In genomic region chr9:91900057-91900816, GRCh38 we compare ENCODE assay signal across 15 cellular contexts. TPM values are rescaled to one million over a fixed set of nuclear protein-coding genes. Genes with fewer than 3 reads are reported as not detected.
DNase-seq lines count a peak whose midpoint lies in the region; ATAC-seq and TF ChIP-seq lines count a peak whose summit lies in the region.
"Had no signal": no experiment of that assay in that cellular context is flagged by ENCODE, and none has a peak within 500 bp of the region (broad histone marks: within the 10 kb centered on the region; RNA-seq: fewer than 3 reads in every experiment).

No MANE protein-coding gene starts in this region.

- H3K4me3 Mint-ChIP-seq in type B pancreatic cell = peak overlapping the region; percentile 37
- H3K4me3 Mint-ChIP-seq: central memory CD8-positive, alpha-beta T cell had no signal

- H3K4me2 ChIP-seq in Karpas-422 (ENCODE audit: low read depth, low read length, poor library complexity, severe bottlenecking) = no peak overlapping the region

- DNase-seq in NCI-H1092 treated with DMSO at 0.1 percent for 48 hours (lab: John Stamatoyannopoulos, UW) (peak; percentile 59), left kidney (ENCODE audit: low read depth, low spot score) (peak; percentile 66), type B pancreatic cell (ENCODE audit: extremely low spot score, unreplicated experiment) (no peak), NCI-H2227 (lab: John Stamatoyannopoulos, UW; ENCODE audit: unreplicated experiment) (no peak), Karpas-422 (no peak)
- DNase-seq: activated CD4-positive, CD25-positive, alpha-beta regulatory T cell treated with anti-CD3 and anti-CD28 coated beads, Interleukin-2, amount 50 U/mL, for 72 hours; DND-41; Peyer's patch; stimulated activated CD8-positive, alpha-beta memory T cell treated with anti-CD3 and anti-CD28 coated beads, Interleukin-4, amount 100 ng/mL, for 48 hours had no signal

- peaks cover 41% of the 10 kb centered on the region for H3K4me1 ChIP-seq in Karpas-422 (ENCODE audit: low read length)

- H3K4me1 Mint-ChIP-seq in type B pancreatic cell (ENCODE audit: unreplicated experiment) = peaks cover 68% of the 10 kb centered on the region
- H3K4me1 Mint-ChIP-seq: central memory CD8-positive, alpha-beta T cell had no signal

- H3K9me3 ChIP-seq in Karpas-422 (ENCODE audit: low read length) = no peaks in the 10 kb centered on the region
- H3K9me3 ChIP-seq: Peyer's patch had no signal

- ATAC-seq in GM21360 (IDR thresholded peaks at IDR 0.05; ENCODE audit: unreplicated experiment) = no peak

- H3K79me2 ChIP-seq in Karpas-422 (ENCODE audit: low read length) = no peaks in the 10 kb centered on the region

- TF ChIP-seq CTCF in VCaP (conservative IDR thresholded peaks at IDR 0.05) (no peak), type B pancreatic cell (conservative IDR thresholded peaks at IDR 0.05) (no peak)

- peaks cover 11% of the 10 kb centered on the region for H3K27me3 Mint-ChIP-seq in type B pancreatic cell

- H3K9me2 ChIP-seq in Karpas-422 (replicated peaks; ENCODE audit: insufficient read depth, low read length) = no peaks in the 10 kb centered on the region

- H3K27me3 ChIP-seq in Karpas-422 (ENCODE audit: low read length) = no peaks in the 10 kb centered on the region
- H3K27me3 ChIP-seq: Peyer's patch had no signal

- H3K27ac ChIP-seq in VCaP (0 out of 2 replicates have a peak overlapping the region, but pooled peaks have one; percentile 7), Karpas-422 (ENCODE audit: low read length) (no peak overlapping the region)

- no peak overlapping the region for H3K4me3 ChIP-seq in Karpas-422 (ENCODE audit: low read length)
- H3K4me3 ChIP-seq: lung, Peyer's patch, skin epidermis had no signal

- H4K20me1 ChIP-seq in Karpas-422 (ENCODE audit: insufficient read depth, low read depth, low read length) = no peaks in the 10 kb centered on the region

- no peak overlapping the region for H2AFZ ChIP-seq in Karpas-422 (ENCODE audit: low read length)

- H3K9ac ChIP-seq in Karpas-422 (ENCODE audit: low read length) = no peak overlapping the region

- H3K9me3 Mint-ChIP-seq in type B pancreatic cell = no peaks in the 10 kb centered on the region
- H3K9me3 Mint-ChIP-seq: activated T-helper 2 cell treated with anti-CD3 and anti-CD28 coated beads, Interferon-gamma antibody, Interleukin-2, Interleukin-4, amounts not matched to agents 10 μg/mL and 5 μg/mL and 100 μg/mL, durations not matched to agents 14 hours and 24 hours and 36 hours; central memory CD8-positive, alpha-beta T cell had no signal

- H3K27ac Mint-ChIP-seq in type B pancreatic cell = no peak overlapping the region
- H3K27ac Mint-ChIP-seq: activated T-helper 2 cell treated with anti-CD3 and anti-CD28 coated beads, Interferon-gamma antibody, Interleukin-2, Interleukin-4, amounts not matched to agents 10 μg/mL and 5 μg/mL and 100 μg/mL, durations not matched to agents 14 hours and 24 hours and 36 hours had no signal

- H3K36me3 Mint-ChIP-seq in type B pancreatic cell = peaks cover 4% of the 10 kb centered on the region

- no peaks in the 10 kb centered on the region for H3K36me3 ChIP-seq in Karpas-422 (ENCODE audit: insufficient read depth, low read length)
- H3K36me3 ChIP-seq: Peyer's patch had no signal

RNA-seq across cellular contexts. Expression of gene ROR2, which starts 49.8 kb away (rescaled TPM):
- 7.4 and 48.9 TPM in 2 replicates for total RNA-seq in type B pancreatic cell (ENCODE audit: low replicate concordance)
- total RNA-seq in Karpas-422 (2014; rRNA removed; shearing (Covaris generic); ENCODE audit: low replicate concordance) = not detected in 2 replicates
- total RNA-seq: activated T-helper 2 cell treated with anti-CD3 and anti-CD28 coated beads, Interferon-gamma antibody, Interleukin-2, Interleukin-4, amounts not matched to agents 10 μg/mL and 5 μg/mL and 100 μg/mL, durations not matched to agents 14 hours and 24 hours and 36 hours had no signal

Comparison
In these comparisons a context has a peak if more than half of its experiments do, and no peak if none do; other contexts are left out.
1. DNase-seq: peak in NCI-H1092 treated with DMSO at 0.1 percent for 48 hours (single experiment) and left kidney (single experiment); none in type B pancreatic cell (single experiment), NCI-H2227 (single experiment) and Karpas-422 (single experiment).